ENCODE assay signal across 10 cellular contexts in the genomic region with DNA sequence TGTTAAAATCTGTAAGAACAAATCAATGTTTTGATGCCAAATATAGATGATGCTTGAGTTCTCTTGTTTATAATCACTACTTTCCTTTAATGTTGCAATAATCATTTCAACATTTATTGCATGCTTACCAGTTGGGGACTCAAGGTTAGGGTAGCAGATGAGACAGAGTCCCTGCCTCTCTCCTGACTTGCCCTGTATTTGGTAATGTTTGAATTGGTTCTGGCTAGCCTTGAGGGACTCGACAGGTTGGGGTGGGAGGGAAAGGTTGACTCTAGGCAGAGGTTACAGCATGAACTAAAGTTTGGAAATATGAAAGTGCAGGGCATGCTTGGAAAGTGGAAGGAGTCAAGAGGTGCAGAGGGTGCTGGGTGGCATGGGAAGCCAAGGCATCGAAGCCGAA. TPM values are rescaled to one million over a fixed set of nuclear protein-coding genes. Genes with fewer than 3 reads are reported as not detected.
DNase-seq lines count a peak whose midpoint lies in the region; ATAC-seq and TF ChIP-seq lines count a peak whose summit lies in the region.
"Had no signal": no experiment of that assay in that cellular context is flagged by ENCODE, and none has a peak within 500 bp of the region (broad histone marks: within the 10 kb centered on the region; RNA-seq: fewer than 3 reads in every experiment).

No MANE protein-coding gene starts in this region.

- no peak overlapping the region for H3K27ac Mint-ChIP-seq in T-helper 1 cell treated with Interleukin-12 subunit alpha and Interleukin-12 subunit beta and Interleukin-4 antibody, amounts not matched to agents 30 μg/mL and 1 μg/mL, for 36 hours
- H3K27ac Mint-ChIP-seq in T-cell: peak overlapping the region in 1 of 2 donors; percentile 87

- intact Hi-C loops in gastrocnemius medialis (cut with DNase I; ENCODE audit: low total_unique reads) (loop anchor here (5.0 to 10.0 kb wide), 3 partner anchors 37 to 297 kb away; a partner anchor contains a TSS), body of pancreas (cut with DNase I) (no loop called here)

- peaks cover 4% of the 10 kb centered on the region for H3K36me3 Mint-ChIP-seq in T-helper 1 cell treated with Interleukin-12 subunit alpha and Interleukin-12 subunit beta and Interleukin-4 antibody, amounts not matched to agents 30 μg/mL and 1 μg/mL, for 36 hours (ENCODE audit: low read depth)
- H3K36me3 Mint-ChIP-seq in T-cell: peaks cover 2% of the 10 kb centered on the region

- H3K4me1 Mint-ChIP-seq in T-helper 1 cell treated with Interleukin-12 subunit alpha and Interleukin-12 subunit beta and Interleukin-4 antibody, amounts not matched to agents 30 μg/mL and 1 μg/mL, for 36 hours (ENCODE audit: low read depth): peaks cover 48% of the 10 kb centered on the region
- peaks cover 65 to 70% (median 67%) of the 10 kb centered on the region in 3 donors for H3K4me1 Mint-ChIP-seq in T-cell

- no peak for TF ChIP-seq POLR2A in gastrocnemius medialis (IDR thresholded peaks at IDR 0.05)
- TF ChIP-seq POLR2A in body of pancreas (IDR thresholded peaks at IDR 0.05): no peak

- DNase-seq in T-helper 1 cell: no peak
- DNase-seq in T-cell: no peak
- no peak for DNase-seq in fibroblast of pulmonary artery (ENCODE audit: low read depth)
- no peak for DNase-seq in gastrocnemius medialis
- DNase-seq in body of pancreas: no peak
- DNase-seq: activated CD8-positive, alpha-beta memory T cell treated with anti-CD3 and anti-CD28 coated beads, Interleukin-2, amount 50 U/mL, for 48 hours; spleen had no signal

- in situ Hi-C loops in gastrocnemius medialis (cut with MboI; ENCODE audit: low sequenced_read_pairs in 4 of 4): loop anchor here (25.0 kb wide), 2 partner anchors 102 to 277 kb away; a partner anchor contains a TSS

- WGBS in body of pancreas, 2 donors: 28 to 49% methylated on average over 3 of the region's 3 CpGs

- H3K4me3 ChIP-seq in fibroblast of pulmonary artery (replicated peaks; ENCODE audit: low read depth, low read length): peak overlapping the region; percentile 70
- H3K4me3 ChIP-seq in gastrocnemius medialis: peak overlapping the region in 1 of 4 donors; percentile 78
- no peak overlapping the region for H3K4me3 ChIP-seq in body of pancreas

- POLR2A ChIA-PET in T-cell (lab: Charles Lee): no interaction called here

- H3K27ac ChIP-seq in gastrocnemius medialis (peak overlapping the region; percentile 8 to 94 (median 88)), body of pancreas (peak overlapping the region in 2 of 4 donors; percentile 26 to 91)

- no peaks in the 10 kb centered on the region for H3K27me3 ChIP-seq in gastrocnemius medialis
- no peaks in the 10 kb centered on the region for H3K27me3 ChIP-seq in body of pancreas
- H3K27me3 ChIP-seq: spleen had no signal

- H3K9me3 Mint-ChIP-seq in T-helper 1 cell treated with Interleukin-12 subunit alpha and Interleukin-12 subunit beta and Interleukin-4 antibody, amounts not matched to agents 30 μg/mL and 1 μg/mL, for 36 hours: no peaks in the 10 kb centered on the region
- H3K9me3 Mint-ChIP-seq in T-cell: no peaks in the 10 kb centered on the region

- no peak for ATAC-seq in T-cell (replicated peaks in 1 of 4)
- ATAC-seq in gastrocnemius medialis: no peak
- no peak for ATAC-seq in GM21381 (IDR thresholded peaks at IDR 0.05; ENCODE audit: unreplicated experiment)
- no peak for ATAC-seq in body of pancreas
- no peak for ATAC-seq in HG02870 (IDR thresholded peaks at IDR 0.05; ENCODE audit: unreplicated experiment)

- H3K9me3 ChIP-seq in gastrocnemius medialis (no peaks in the 10 kb centered on the region), body of pancreas (no peaks in the 10 kb centered on the region)
- H3K9me3 ChIP-seq: spleen had no signal

- CTCF ChIA-PET in T-cell (lab: Charles Lee): no interaction called here

- no peaks in the 10 kb centered on the region for H3K27me3 Mint-ChIP-seq in T-helper 1 cell treated with Interleukin-12 subunit alpha and Interleukin-12 subunit beta and Interleukin-4 antibody, amounts not matched to agents 30 μg/mL and 1 μg/mL, for 36 hours (ENCODE audit: low read depth)
- H3K27me3 Mint-ChIP-seq in T-cell: no peaks in the 10 kb centered on the region

- TF ChIP-seq CTCF in fibroblast of pulmonary artery (IDR thresholded peaks at IDR 0.05; ENCODE audit: low read length, missing control alignments): no peak
- no peak for TF ChIP-seq CTCF in gastrocnemius medialis (IDR thresholded peaks at IDR 0.05 in 4 of 5, conservative IDR thresholded peaks at IDR 0.05 in 1 of 5)
- no peak for TF ChIP-seq CTCF in body of pancreas (IDR thresholded peaks at IDR 0.05)

- H3K4me1 ChIP-seq in gastrocnemius medialis (peaks cover 64 to 70% of the 10 kb centered on the region in 2 donors), body of pancreas (peaks cover 44% of the 10 kb centered on the region)

- peak overlapping the region; percentile 84 for H3K4me3 Mint-ChIP-seq in T-helper 1 cell treated with Interleukin-12 subunit alpha and Interleukin-12 subunit beta and Interleukin-4 antibody, amounts not matched to agents 30 μg/mL and 1 μg/mL, for 36 hours
- H3K4me3 Mint-ChIP-seq in T-cell: peak overlapping the region; percentile 77 to 87 (median 86)

- H3K36me3 ChIP-seq in gastrocnemius medialis (no peaks in the 10 kb centered on the region), body of pancreas (replicated peaks in 1 of 2; ENCODE audit: insufficient read depth in 1 of 2, low read depth in 2 of 2) (no peaks in the 10 kb centered on the region)
- H3K36me3 ChIP-seq: spleen had no signal

RNA-seq across cellular contexts. Expression of a gene that starts 2.0 kb away (rescaled TPM):
- total RNA-seq in T-cell: 10 to 100 TPM; 28.8 to 38.6 (median 32.6) TPM
- 10 to 100 TPM; 29.6 to 93.4 (median 42.9) TPM for total RNA-seq in gastrocnemius medialis
- 10 to 100 TPM; 10.2 to 16.3 TPM for total RNA-seq in body of pancreas
